15 cellular contexts compared by ENCODE assay signal in the genomic region with DNA sequence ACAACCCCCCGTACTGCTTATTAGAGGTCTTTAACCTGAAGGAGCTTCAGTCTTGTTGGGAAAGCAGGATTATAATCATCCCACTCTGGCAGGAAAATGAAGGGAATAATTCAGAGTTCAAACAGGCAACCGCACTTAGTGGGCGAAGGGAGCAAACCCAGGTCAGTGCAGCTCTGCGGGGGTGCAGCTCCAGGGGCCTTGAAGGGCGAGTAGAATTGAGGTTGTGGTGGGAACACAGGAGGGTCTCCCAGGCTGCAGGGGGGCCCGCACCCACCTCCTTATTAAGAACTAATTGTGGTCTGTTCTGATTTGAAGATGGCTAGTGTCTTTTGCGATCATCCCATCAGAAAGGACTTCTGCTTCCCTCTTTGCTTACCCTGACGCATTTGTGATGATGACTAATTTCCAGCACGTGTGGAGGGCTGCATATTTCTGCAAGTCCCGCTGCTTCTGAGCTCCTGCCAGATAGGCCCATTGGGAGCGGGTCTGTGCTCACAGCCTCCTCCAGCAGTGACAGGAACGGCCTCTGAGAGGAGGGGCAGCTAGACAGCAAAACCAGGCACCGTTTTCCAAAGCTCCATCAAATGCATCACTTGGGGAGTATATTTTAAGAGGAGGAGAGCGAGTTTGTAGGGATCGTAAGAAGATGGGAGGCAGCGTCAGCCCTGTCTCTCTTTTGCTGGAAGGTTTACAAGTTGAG.
A peak's percentile ranks its signal among the peaks of the same experiment; 100 is the strongest.
DNase-seq lines count a peak whose midpoint lies in the region; ATAC-seq and TF ChIP-seq lines count a peak whose summit lies in the region.
"Had no signal": no experiment of that assay in that cellular context is flagged by ENCODE, and none has a peak within 500 bp of the region (broad histone marks: within the 10 kb centered on the region; RNA-seq: fewer than 3 reads in every experiment).

No MANE protein-coding gene starts in this region.

- intact Hi-C loops in psoas muscle (cut with DNase I): no loop called here

- no peak for ATAC-seq in psoas muscle
- ATAC-seq in HG02623 (IDR thresholded peaks at IDR 0.05; ENCODE audit: unreplicated experiment): no peak
- ATAC-seq in HG03045 (IDR thresholded peaks at IDR 0.05; ENCODE audit: unreplicated experiment): no peak

- 55 to 64% (median 57%) methylated on average over 16 of the region's 16 CpGs for WGBS in psoas muscle, 3 donors

- TF ChIP-seq CTCF in AG04450 (IDR thresholded peaks at IDR 0.05; ENCODE audit: low read depth, low read length) (no peak), astrocyte of the cerebellum (IDR thresholded peaks at IDR 0.05; ENCODE audit: low read depth, low read length, missing control alignments) (no peak), psoas muscle (IDR thresholded peaks at IDR 0.05) (no peak)

- H3K4me3 ChIP-seq in AG04450 (ENCODE audit: low read depth, low read length) (no peak overlapping the region), astrocyte of the cerebellum (ENCODE audit: low read depth, low read length) (no peak overlapping the region), psoas muscle (no peak overlapping the region)

- POLR2A ChIA-PET in AG04450 (lab: Yijun Ruan, JAX): no interaction called here

- in situ Hi-C loops in astrocyte of the cerebellum (cut with HindIII; ENCODE audit: low sequenced_read_pairs): no loop called here

- peak; percentile 51 for DNase-seq in AG04450 (ENCODE audit: low read depth, low spot score)
- DNase-seq in HT1080 (ENCODE audit: low read depth): peak; percentile 92
- peak; percentile 83 for DNase-seq in astrocyte of the cerebellum (ENCODE audit: low read depth)
- DNase-seq in kidney tubule cell (ENCODE audit: low spot score): peak; percentile 4
- DNase-seq in psoas muscle: no peak
- no peak for DNase-seq in COLO668 (lab: John Stamatoyannopoulos, UW; ENCODE audit: unreplicated experiment)
- DNase-seq: activated B cell treated with CpG ODN at 0.5 μM for 24 hours, DND-41, endodermal cell, mammary epithelial cell, NCI-H187, NCI-H774 had no signal

- no peaks in the 10 kb centered on the region for H3K36me3 ChIP-seq in psoas muscle (ENCODE audit: insufficient read depth in 1 of 2, low read depth in 1 of 2)

- H3K9me3 ChIP-seq in AG04450 (ENCODE audit: control insufficient read depth, insufficient read depth, low read length) (no peaks in the 10 kb centered on the region; the same call in 1 of the 2 replicates), psoas muscle (no peaks in the 10 kb centered on the region)

- H3K27ac ChIP-seq in AG04450 (ENCODE audit: low read depth, low read length): peak overlapping the region; percentile 61
- H3K27ac ChIP-seq in psoas muscle: no peak overlapping the region
- H3K27ac ChIP-seq: KMS-11 had no signal

- CTCF ChIA-PET in AG04450 (lab: Charles Lee): no interaction called here

- H3K4me1 ChIP-seq in psoas muscle: no peaks in the 10 kb centered on the region

- H3K27me3 ChIP-seq in AG04450 (ENCODE audit: control insufficient read depth, insufficient read depth, low read length) (no peaks in the 10 kb centered on the region), psoas muscle (ENCODE audit: insufficient read depth in 3 of 3, low read length in 2 of 3) (no peaks in the 10 kb centered on the region)

Comparison
In these comparisons a context has a peak if more than half of its experiments do, and no peak if none do; other contexts are left out.
1. DNase-seq: peak in AG04450 (single experiment), HT1080 (single experiment), astrocyte of the cerebellum (single experiment) and kidney tubule cell (single experiment); none in psoas muscle (0 of 2) and COLO668 (single experiment).